Comparison of ENCODE assay signal across 5 cellular contexts in the genomic region with DNA sequence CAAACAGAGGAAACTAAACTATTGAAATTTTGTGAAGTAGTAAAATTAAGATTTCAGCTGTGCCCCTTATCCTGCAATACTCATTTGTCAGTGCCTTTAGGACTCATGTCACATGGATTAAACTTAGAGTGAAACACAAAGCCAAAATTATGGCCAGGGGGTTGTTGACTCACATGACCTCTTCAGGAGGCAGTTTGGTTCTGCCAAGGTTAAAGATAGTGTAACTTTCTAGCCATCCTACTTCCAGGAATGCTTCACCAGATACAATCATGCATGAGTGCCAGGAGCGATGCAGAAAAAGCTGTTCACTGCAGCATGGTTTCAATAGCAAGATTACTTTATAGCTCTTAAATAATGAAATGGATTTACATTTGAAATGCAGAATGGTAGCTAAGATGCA. TPM values are rescaled to one million over a fixed set of nuclear protein-coding genes. Genes with fewer than 3 reads are reported as not detected.
"Had no signal": no experiment of that assay in that cellular context is flagged by ENCODE, and none has a peak within 500 bp of the region (broad histone marks: within the 10 kb centered on the region; RNA-seq: fewer than 3 reads in every experiment).

No MANE protein-coding gene starts in this region.

RNA-seq across cellular contexts. Expression of a gene that starts 41.9 kb away (rescaled TPM):
- total RNA-seq: GM23338, H1, H9, HT-29, IMR-90 had no signal
- polyA plus RNA-seq: H1, IMR-90 had no signal
